In the genomic region with DNA sequence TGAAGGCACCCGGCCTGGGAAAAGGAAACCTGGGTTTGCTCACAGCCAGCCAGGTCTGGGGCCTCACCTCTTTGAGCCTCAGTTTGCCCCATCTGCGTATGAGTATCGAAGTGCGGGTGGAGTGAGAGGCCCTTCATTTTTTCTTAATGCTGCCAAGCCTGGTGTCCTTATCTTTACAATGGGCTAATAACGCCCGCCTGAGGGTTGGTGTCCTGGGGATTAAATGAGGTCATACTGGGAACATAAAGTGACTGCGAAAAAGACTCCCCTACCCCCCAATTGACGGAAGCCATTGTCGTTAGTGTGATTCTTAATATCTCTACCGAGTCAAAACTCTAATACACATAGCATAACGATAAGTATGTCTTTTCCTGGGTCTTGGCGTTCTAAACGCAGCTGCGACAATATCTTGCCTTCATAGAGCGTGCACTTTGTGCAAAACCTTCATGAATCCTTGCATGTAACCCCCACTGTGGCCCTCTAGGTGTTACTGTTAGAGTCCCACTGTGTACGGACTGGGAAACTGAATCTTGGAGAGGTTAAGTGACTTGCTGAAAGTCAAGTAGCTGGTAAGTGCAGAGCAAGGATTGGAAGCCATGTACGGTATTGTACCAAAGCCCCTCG, we compare ENCODE assay signal across 9 cellular contexts. TPM values are rescaled to one million over a fixed set of nuclear protein-coding genes. Genes with fewer than 3 reads are reported as not detected.
DNase-seq lines count a peak whose midpoint lies in the region; ATAC-seq, FAIRE-seq and TF ChIP-seq lines count a peak whose summit lies in the region.
"Had no signal": no experiment of that assay in that cellular context is flagged by ENCODE, and none has a peak within 500 bp of the region (broad histone marks: within the 10 kb centered on the region; RNA-seq: fewer than 3 reads in every experiment).

No MANE protein-coding gene starts in this region.

- peak overlapping the region; percentile 75 for H2AFZ ChIP-seq in endothelial cell of umbilical vein (ENCODE audit: low read depth, low read length)

- peak overlapping the region; percentile 35; the same call in 1 of the 2 replicates for H3K27ac ChIP-seq in 22Rv1
- peak overlapping the region; percentile 67 for H3K27ac ChIP-seq in endothelial cell of umbilical vein (ENCODE audit: insufficient read depth, low read depth, low read length)
- no peak overlapping the region for H3K27ac ChIP-seq in naive thymus-derived CD4-positive, alpha-beta T cell (ENCODE audit: low read depth, low read length)
- H3K27ac ChIP-seq in aorta (ENCODE audit: low read depth in 1 of 2, low read length in 2 of 2): peak overlapping the region in 1 of 2 donors; percentile 80

- peaks cover 0 to 9% (median 4%) of the 10 kb centered on the region in 11 donors for H3K9me3 Mint-ChIP-seq in naive thymus-derived CD4-positive, alpha-beta T cell

- no peak for ATAC-seq in naive thymus-derived CD4-positive, alpha-beta T cell
- no peak for ATAC-seq in HG03342 (IDR thresholded peaks at IDR 0.05; ENCODE audit: unreplicated experiment)
- ATAC-seq in aorta (ENCODE audit: low FRiP score): no peak

- peaks cover 11% of the 10 kb centered on the region for H4K20me1 ChIP-seq in endothelial cell of umbilical vein (replicated peaks; ENCODE audit: control insufficient read depth, extremely low read depth, insufficient read depth, low read length)

- H3K27me3 ChIP-seq in endothelial cell of umbilical vein (ENCODE audit: control insufficient read depth in 2 of 2, insufficient read depth in 2 of 2, low read length in 2 of 2): no peaks in the 10 kb centered on the region
- H3K27me3 ChIP-seq in naive thymus-derived CD4-positive, alpha-beta T cell (ENCODE audit: control insufficient read depth in 2 of 2, insufficient read depth in 2 of 2, low read length in 2 of 2): peaks cover 0 to 4% of the 10 kb centered on the region in 2 donors
- H3K27me3 ChIP-seq in aorta (ENCODE audit: control insufficient read depth in 1 of 2, insufficient read depth in 2 of 2, low read length in 1 of 2): no peaks in the 10 kb centered on the region

- H3K4me2 ChIP-seq in endothelial cell of umbilical vein (ENCODE audit: insufficient read depth, low read length): peak overlapping the region; percentile 56

- peak overlapping the region in 2 of 3 experiments; percentile 43 to 58 for H3K4me3 ChIP-seq in endothelial cell of umbilical vein (replicated peaks in 1 of 3; ENCODE audit: insufficient read depth in 1 of 3, low read depth in 1 of 3, low read length in 3 of 3)
- no peak overlapping the region for H3K4me3 ChIP-seq in naive thymus-derived CD4-positive, alpha-beta T cell (ENCODE audit: low read length)
- H3K4me3 ChIP-seq in aorta (ENCODE audit: low read length in 2 of 2): peak overlapping the region in 1 of 2 donors; percentile 98

- BruUV-seq in endothelial cell of umbilical vein (replicated peaks; lab: Mats Ljungman, UMichigan): TSS peak; percentile 73

- H3K9me1 ChIP-seq in endothelial cell of umbilical vein (replicated peaks; ENCODE audit: control insufficient read depth, extremely low read depth, insufficient read depth, low read length): no peaks in the 10 kb centered on the region

- POLR2A ChIA-PET in endothelial cell of umbilical vein (lab: Charles Lee): no interaction called here
- POLR2A ChIA-PET in naive thymus-derived CD4-positive, alpha-beta T cell (lab: Charles Lee): no interaction called here

- dilution Hi-C loops in endothelial cell of umbilical vein (cut with MboI; ENCODE audit: extremely low pct_ligation_motif_present, low sequenced_read_pairs): no loop called here

- CTCF ChIA-PET in endothelial cell of umbilical vein (lab: Charles Lee): interaction anchor here (0.9 to 3.2 kb wide), 4 partner anchors 14 to 369 kb away, joined by 3 to 18 read pairs (median 3); no protein-coding TSS in a partner anchor
- CTCF ChIA-PET in naive thymus-derived CD4-positive, alpha-beta T cell (lab: Charles Lee): no interaction called here

- 69 to 70% methylated on average over 18 of the region's 18 CpGs for WGBS in aorta, 2 donors

- FAIRE-seq in endothelial cell of umbilical vein (lab: Jason Lieb, UNC): no peak

- DNase-seq in OCI-M1 (lab: John Stamatoyannopoulos, UW) (peak; percentile 32), endothelial cell of umbilical vein (ENCODE audit: low read depth, low spot score) (no peak), T-helper 9 cell (no peak), SIG-M5 (lab: John Stamatoyannopoulos, UW) (no peak), aorta (no peak)
- no peak for DNase-seq in naive thymus-derived CD4-positive, alpha-beta T cell

- H3K79me2 ChIP-seq in endothelial cell of umbilical vein (ENCODE audit: control insufficient read depth, insufficient read depth, low read length): peaks cover 37% of the 10 kb centered on the region

- intact Hi-C loops in endothelial cell of umbilical vein (cut with micrococcal nuclease) (loop anchor here (1.0 to 5.0 kb wide), 9 partner anchors 33 to 347 kb away; no protein-coding TSS in a partner anchor), aorta (cut with DNase I) (loop anchor here (5.0 to 10.0 kb wide), 2 partner anchors 67 to 271 kb away; no protein-coding TSS in a partner anchor)
- intact Hi-C loops in naive thymus-derived CD4-positive, alpha-beta T cell (cut with micrococcal nuclease): loop anchor here (1.0 to 5.0 kb wide), 5 partner anchors 38 to 702 kb away; a partner anchor contains a TSS

- H3K4me1 ChIP-seq in endothelial cell of umbilical vein (ENCODE audit: control insufficient read depth, extremely low read depth, insufficient read depth, low read length) (peaks cover 24% of the 10 kb centered on the region), aorta (ENCODE audit: control insufficient read depth in 1 of 2, insufficient read depth in 2 of 2, low read length in 2 of 2) (peaks cover 0 to 7% of the 10 kb centered on the region in 2 donors)
- H3K4me1 ChIP-seq in naive thymus-derived CD4-positive, alpha-beta T cell (ENCODE audit: control insufficient read depth in 2 of 2, insufficient read depth in 2 of 2, low read length in 2 of 2): peaks cover 0 to 3% of the 10 kb centered on the region in 2 donors

- H3K9ac ChIP-seq in endothelial cell of umbilical vein (replicated peaks; ENCODE audit: extremely low read depth, insufficient read depth, low read length): peak overlapping the region; percentile 83

- H3K4me3 Mint-ChIP-seq in naive thymus-derived CD4-positive, alpha-beta T cell: peak overlapping the region; percentile 52 to 89 (median 77)

- H3K9me3 ChIP-seq in endothelial cell of umbilical vein (replicated peaks; ENCODE audit: control insufficient read depth, insufficient read depth, low read length) (no peaks in the 10 kb centered on the region), aorta (ENCODE audit: control insufficient read depth, low read length) (no peaks in the 10 kb centered on the region)
- no peaks in the 10 kb centered on the region for H3K9me3 ChIP-seq in naive thymus-derived CD4-positive, alpha-beta T cell (ENCODE audit: control insufficient read depth in 2 of 3, low read length in 3 of 3)

- peaks cover 0 to 33% (median 14%) of the 10 kb centered on the region in 7 donors for H3K4me1 Mint-ChIP-seq in naive thymus-derived CD4-positive, alpha-beta T cell

- no peak for TF ChIP-seq POLR2A in endothelial cell of umbilical vein (IDR thresholded peaks at IDR 0.05; ENCODE audit: low read depth, low read length)

- H3K36me3 Mint-ChIP-seq in naive thymus-derived CD4-positive, alpha-beta T cell: peaks cover 0 to 4% (median 0%) of the 10 kb centered on the region in 5 donors

- H3K36me3 ChIP-seq in endothelial cell of umbilical vein (ENCODE audit: control insufficient read depth in 2 of 2, extremely low read depth in 1 of 2, insufficient read depth in 2 of 2, low read length in 2 of 2) (no peaks in the 10 kb centered on the region), aorta (ENCODE audit: control insufficient read depth in 1 of 2, insufficient read depth in 2 of 2, low read length in 1 of 2) (no peaks in the 10 kb centered on the region)
- H3K36me3 ChIP-seq in naive thymus-derived CD4-positive, alpha-beta T cell (ENCODE audit: control insufficient read depth in 2 of 3, insufficient read depth in 3 of 3, low read length in 3 of 3): no peaks in the 10 kb centered on the region

- H3K27me3 Mint-ChIP-seq in naive thymus-derived CD4-positive, alpha-beta T cell: peaks cover 23 to 77% (median 35%) of the 10 kb centered on the region in 5 donors

- H3K27ac Mint-ChIP-seq in naive thymus-derived CD4-positive, alpha-beta T cell: peak overlapping the region in 8 of 9 donors; percentile 6 to 87 (median 53)

- TF ChIP-seq CTCF in 22Rv1 (IDR thresholded peaks at IDR 0.05) (no peak), endothelial cell of umbilical vein (IDR thresholded peaks at IDR 0.05; ENCODE audit: extremely low read depth in 1 of 2, insufficient read depth in 1 of 2, low read depth in 1 of 2, low read length in 2 of 2) (no peak)

TF ChIP-seq in endothelial cell of umbilical vein, 7 proteins besides CTCF, POLR2A, EP300 and RAD21:
- TF ChIP-seq JUN (IDR thresholded peaks at IDR 0.05; ENCODE audit: borderline replicate concordance, insufficient read depth, insufficient read length, low read depth) (no peak), EZH2 (IDR thresholded peaks at IDR 0.05; ENCODE audit: borderline replicate concordance, low read depth, low read length, severe bottlenecking) (no peak), GATA2 (IDR thresholded peaks at IDR 0.05; ENCODE audit: insufficient read depth, insufficient read length, low read depth, low read length) (no peak), MYC (IDR thresholded peaks at IDR 0.05; ENCODE audit: low read depth, low read length) (no peak), FOS (IDR thresholded peaks at IDR 0.05; ENCODE audit: borderline replicate concordance, insufficient read depth, low read length) (no peak), POLR2AphosphoS5 (IDR thresholded peaks at IDR 0.05; ENCODE audit: insufficient read depth, low read depth, low read length) (no peak)
- TF ChIP-seq, protein P1, sequence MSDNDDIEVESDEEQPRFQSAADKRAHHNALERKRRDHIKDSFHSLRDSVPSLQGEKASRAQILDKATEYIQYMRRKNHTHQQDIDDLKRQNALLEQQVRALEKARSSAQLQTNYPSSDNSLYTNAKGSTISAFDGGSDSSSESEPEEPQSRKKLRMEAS (IDR thresholded peaks at IDR 0.05; ENCODE audit: insufficient read depth, insufficient read length): no peak
TF ChIP-seq in endothelial cell of umbilical vein: peak in this region for 0.

RNA-seq across cellular contexts. Expression of a gene that starts 11.4 kb away (rescaled TPM):
- total RNA-seq in endothelial cell of umbilical vein: 240 and 243 TPM in 2 replicates
- 36.2 and 43.7 TPM in 2 replicates for polyA plus RNA-seq in endothelial cell of umbilical vein
- 30.5 and 31.8 TPM in 2 replicates for polyA plus RNA-seq in endothelial cell of umbilical vein (2011; cell fraction: cytosol; rRNA removed)
- polyA plus RNA-seq in endothelial cell of umbilical vein (2011; cell fraction: nucleus; rRNA removed): 127 and 138 TPM in 2 replicates
- 81.9 and 101 TPM in 2 replicates for polyA plus RNA-seq in endothelial cell of umbilical vein (2012)
- 129 and 144 TPM in 2 replicates for polyA minus RNA-seq in endothelial cell of umbilical vein
- polyA minus RNA-seq in endothelial cell of umbilical vein (2011; cell fraction: cytosol; rRNA and poly(A)+ RNA removed): 19.9 TPM
- polyA minus RNA-seq in endothelial cell of umbilical vein (2011; cell fraction: nucleus; rRNA and poly(A)+ RNA removed): 265 and 279 TPM in 2 replicates
- total RNA-seq in naive thymus-derived CD4-positive, alpha-beta T cell: 10 to 100 TPM in 1 of 5 experiments, 1 to 10 TPM in 4; 3.4 to 10.6 (median 7.2) TPM
- polyA plus RNA-seq in naive thymus-derived CD4-positive, alpha-beta T cell: 1 to 10 TPM; 2.6 to 4.7 TPM
- 100 to 1,000 TPM; 106 to 108 TPM for total RNA-seq in aorta
- polyA plus RNA-seq in aorta: 10 to 100 TPM; 11.8 to 21.2 TPM
- total RNA-seq: G401 had no signal

Comparison
In these comparisons a context has a peak if more than half of its experiments do, and no peak if none do; other contexts are left out.
1. RNA of a gene that starts 11.4 kb away (total RNA-seq): 240 to 243 TPM in endothelial cell of umbilical vein and 106 to 108 TPM in aorta; 3.4 to 10.6 TPM in naive thymus-derived CD4-positive, alpha-beta T cell; every median in the first group is over 4 times any median in the second.